Comparison of ENCODE assay signal across 22 cellular contexts in genomic region chr20:388034-388994, GRCh38. TPM values are rescaled to one million over a fixed set of nuclear protein-coding genes. Genes with fewer than 3 reads are reported as not detected.
"Had no signal": no experiment of that assay in that cellular context is flagged by ENCODE, and none has a peak within 500 bp of the region (broad histone marks: within the 10 kb centered on the region; RNA-seq: fewer than 3 reads in every experiment).

No MANE protein-coding gene starts in this region.

- DNase-seq: activated CD4-positive, CD25-positive, alpha-beta regulatory T cell; activated CD8-positive, alpha-beta memory T cell treated with anti-CD3 and anti-CD28 coated beads for 24 hours; activated gamma-delta T cell; activated T-cell treated with anti-CD3 and anti-CD28 coated beads, Interleukin-2, amount 50 U/mL, for 72 hours; cerebellar nuclear complex; effector CD8-positive, alpha-beta T cell; esophagus squamous epithelium; lower lobe of right lung; stimulated activated CD4-positive, alpha-beta T cell treated with anti-CD3 and anti-CD28 coated beads, Interleukin-4, amount 100 ng/mL, for 24 hours; T-helper 1 cell; T-helper 9 cell; trophoblast cell had no signal

- H3K9ac ChIP-seq: parathyroid adenoma had no signal

- H3K79me2 ChIP-seq: parathyroid adenoma had no signal

- ATAC-seq: activated T-cell treated with anti-CD3 and anti-CD28 coated beads, Interleukin-2, amount 50 U/mL, for 72 hours; natural killer cell treated with Interleukin-12 subunit alpha and Interleukin-12 subunit beta and Interleukin-15 and Interleukin-18, amount 100 ng/mL, for 72 hours; sciatic nerve; stimulated activated effector memory CD8-positive, alpha-beta T cell treated with anti-CD3 and anti-CD28 coated beads, Interleukin-12 subunit alpha, Interleukin-12 subunit beta, amount 100 ng/mL, for 72 hours had no signal

- H3K27me3 ChIP-seq: ascending aorta, esophagus squamous epithelium, stomach, vagina had no signal

- H3K27ac ChIP-seq: ascending aorta, esophagus squamous epithelium, lower lobe of right lung, parathyroid adenoma, vagina had no signal

- H3K27me3 Mint-ChIP-seq: natural killer cell treated with Interleukin-12 subunit alpha and Interleukin-12 subunit beta and Interleukin-15 and Interleukin-18, amount 100 ng/mL, for 72 hours had no signal

- H3K4me2 ChIP-seq: smooth muscle cell had no signal

- FAIRE-seq: bronchial epithelial cell, endothelial cell of umbilical vein had no signal

- H3K9me3 ChIP-seq: ascending aorta, esophagus squamous epithelium, lower lobe of right lung, stomach, vagina had no signal

- H3K9me3 Mint-ChIP-seq: activated T-cell treated with anti-CD3 and anti-CD28 coated beads, Interleukin-2, amount 50 U/mL, for 72 hours; natural killer cell treated with Interleukin-12 subunit alpha and Interleukin-12 subunit beta and Interleukin-15 and Interleukin-18, amount 100 ng/mL, for 72 hours; stimulated activated effector memory CD8-positive, alpha-beta T cell treated with anti-CD3 and anti-CD28 coated beads, Interleukin-12 subunit alpha, Interleukin-12 subunit beta, amount 100 ng/mL, for 72 hours had no signal

- H2AFZ ChIP-seq: parathyroid adenoma had no signal

- H3K4me3 Mint-ChIP-seq: natural killer cell treated with Interleukin-12 subunit alpha and Interleukin-12 subunit beta and Interleukin-15 and Interleukin-18, amount 100 ng/mL, for 72 hours; stimulated activated effector memory CD8-positive, alpha-beta T cell treated with anti-CD3 and anti-CD28 coated beads, Interleukin-12 subunit alpha, Interleukin-12 subunit beta, amount 100 ng/mL, for 72 hours had no signal

- H3K4me3 ChIP-seq: ascending aorta, esophagus squamous epithelium, lower lobe of right lung, smooth muscle cell, stomach, vagina had no signal

- H3K4me1 ChIP-seq: ascending aorta, lower lobe of right lung, parathyroid adenoma, vagina had no signal

- H3K27ac Mint-ChIP-seq: natural killer cell treated with Interleukin-12 subunit alpha and Interleukin-12 subunit beta and Interleukin-15 and Interleukin-18, amount 100 ng/mL, for 72 hours; stimulated activated effector memory CD8-positive, alpha-beta T cell treated with anti-CD3 and anti-CD28 coated beads, Interleukin-12 subunit alpha, Interleukin-12 subunit beta, amount 100 ng/mL, for 72 hours had no signal

RNA-seq across cellular contexts. Expression of gene TRIB3, which starts 7.8 kb away (rescaled TPM):
- total RNA-seq: ascending aorta had no signal
